In the genomic region with DNA sequence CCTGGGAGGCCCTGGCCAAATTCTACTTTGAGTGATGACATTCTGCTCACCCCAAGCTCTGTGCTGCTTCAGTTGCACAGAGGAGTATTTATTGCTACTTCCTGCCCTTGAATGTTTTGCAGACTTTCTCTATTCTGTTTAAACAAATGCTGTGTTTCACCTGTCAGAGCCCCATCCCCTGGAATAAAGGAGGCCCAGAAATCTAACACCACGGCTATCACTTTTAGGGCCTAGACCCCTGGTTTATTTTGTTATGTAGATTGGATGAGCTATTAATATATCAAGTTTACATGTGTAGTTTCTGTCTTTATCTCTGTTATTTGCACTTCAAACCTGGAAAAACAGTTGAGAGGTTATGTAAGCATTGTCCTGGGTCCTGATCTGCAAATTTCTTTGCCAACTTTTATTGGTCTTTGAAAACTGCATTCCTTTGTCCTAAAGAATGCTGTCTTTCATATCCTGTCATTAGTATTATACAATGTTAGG, we compare ENCODE assay signal across 1 cellular context.
TF ChIP-seq lines count a peak whose summit lies in the region.

No MANE protein-coding gene starts in this region.

TF ChIP-seq in HepG2, 621 proteins besides CTCF, POLR2A, EP300 and RAD21 (continued from another document and continues in another):
- no peak for TF ChIP-seq SKIL (CRISPR knock-in tag; IDR thresholded peaks at IDR 0.05; ENCODE audit: borderline replicate concordance)
- TF ChIP-seq ERF (CRISPR knock-in tag; IDR thresholded peaks at IDR 0.05): peak; percentile 33; the same call in 1 of the 2 replicates
- peak; percentile 21; the same call in 1 of the 2 replicates for TF ChIP-seq ZNF292 (CRISPR knock-in tag; IDR thresholded peaks at IDR 0.05; ENCODE audit: borderline replicate concordance, low read depth)
- TF ChIP-seq ZNF460 (CRISPR knock-in tag; IDR thresholded peaks at IDR 0.05; ENCODE audit: borderline replicate concordance): no peak
- TF ChIP-seq ZFP90 (CRISPR knock-in tag; IDR thresholded peaks at IDR 0.05; ENCODE audit: borderline replicate concordance): no peak
- peak; percentile 77 for TF ChIP-seq GATAD2A (CRISPR knock-in tag; IDR thresholded peaks at IDR 0.05)
- TF ChIP-seq RELA (CRISPR knock-in tag; IDR thresholded peaks at IDR 0.05): no peak
- TF ChIP-seq THAP11 (CRISPR knock-in tag; IDR thresholded peaks at IDR 0.05): no peak
- TF ChIP-seq RBM39 (IDR thresholded peaks at IDR 0.05; ENCODE audit: low read depth, low read length, poor library complexity, severe bottlenecking): no peak
- TF ChIP-seq, protein P1, sequence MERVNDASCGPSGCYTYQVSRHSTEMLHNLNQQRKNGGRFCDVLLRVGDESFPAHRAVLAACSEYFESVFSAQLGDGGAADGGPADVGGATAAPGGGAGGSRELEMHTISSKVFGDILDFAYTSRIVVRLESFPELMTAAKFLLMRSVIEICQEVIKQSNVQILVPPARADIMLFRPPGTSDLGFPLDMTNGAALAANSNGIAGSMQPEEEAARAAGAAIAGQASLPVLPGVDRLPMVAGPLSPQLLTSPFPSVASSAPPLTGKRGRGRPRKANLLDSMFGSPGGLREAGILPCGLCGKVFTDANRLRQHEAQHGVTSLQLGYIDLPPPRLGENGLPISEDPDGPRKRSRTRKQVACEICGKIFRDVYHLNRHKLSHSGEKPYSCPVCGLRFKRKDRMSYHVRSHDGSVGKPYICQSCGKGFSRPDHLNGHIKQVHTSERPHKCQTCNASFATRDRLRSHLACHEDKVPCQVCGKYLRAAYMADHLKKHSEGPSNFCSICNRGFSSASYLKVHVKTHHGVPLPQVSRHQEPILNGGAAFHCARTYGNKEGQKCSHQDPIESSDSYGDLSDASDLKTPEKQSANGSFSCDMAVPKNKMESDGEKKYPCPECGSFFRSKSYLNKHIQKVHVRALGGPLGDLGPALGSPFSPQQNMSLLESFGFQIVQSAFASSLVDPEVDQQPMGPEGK (CRISPR knock-in tag; IDR thresholded peaks at IDR 0.05): peak; percentile 18; the same call in 1 of the 2 replicates
- TF ChIP-seq YY1 (IDR thresholded peaks at IDR 0.05; ENCODE audit: insufficient read depth, insufficient replicate concordance, low read depth, low read length): no peak
- no peak for TF ChIP-seq NONO (IDR thresholded peaks at IDR 0.05)
- no peak; the same call in 1 of the 2 replicates for TF ChIP-seq NONO (CRISPR knock-in tag; conservative IDR thresholded peaks at IDR 0.05)
- peak; percentile 31; the same call in 1 of the 2 replicates for TF ChIP-seq ELF3 (CRISPR knock-in tag; IDR thresholded peaks at IDR 0.05)
- TF ChIP-seq, protein P2, sequence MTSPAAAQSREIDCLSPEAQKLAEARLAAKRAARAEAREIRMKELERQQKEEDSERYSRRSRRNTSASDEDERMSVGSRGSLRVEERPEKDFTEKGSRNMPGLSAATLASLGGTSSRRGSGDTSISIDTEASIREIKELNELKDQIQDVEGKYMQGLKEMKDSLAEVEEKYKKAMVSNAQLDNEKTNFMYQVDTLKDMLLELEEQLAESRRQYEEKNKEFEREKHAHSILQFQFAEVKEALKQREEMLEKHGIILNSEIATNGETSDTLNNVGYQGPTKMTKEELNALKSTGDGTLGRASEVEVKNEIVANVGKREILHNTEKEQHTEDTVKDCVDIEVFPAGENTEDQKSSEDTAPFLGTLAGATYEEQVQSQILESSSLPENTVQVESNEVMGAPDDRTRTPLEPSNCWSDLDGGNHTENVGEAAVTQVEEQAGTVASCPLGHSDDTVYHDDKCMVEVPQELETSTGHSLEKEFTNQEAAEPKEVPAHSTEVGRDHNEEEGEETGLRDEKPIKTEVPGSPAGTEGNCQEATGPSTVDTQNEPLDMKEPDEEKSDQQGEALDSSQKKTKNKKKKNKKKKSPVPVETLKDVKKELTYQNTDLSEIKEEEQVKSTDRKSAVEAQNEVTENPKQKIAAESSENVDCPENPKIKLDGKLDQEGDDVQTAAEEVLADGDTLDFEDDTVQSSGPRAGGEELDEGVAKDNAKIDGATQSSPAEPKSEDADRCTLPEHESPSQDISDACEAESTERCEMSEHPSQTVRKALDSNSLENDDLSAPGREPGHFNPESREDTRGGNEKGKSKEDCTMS (CRISPR knock-in tag; conservative IDR thresholded peaks at IDR 0.05): no peak
- TF ChIP-seq ARID3A (IDR thresholded peaks at IDR 0.05; ENCODE audit: low read depth, low read length): peak; percentile 83
- TF ChIP-seq, protein P3, sequence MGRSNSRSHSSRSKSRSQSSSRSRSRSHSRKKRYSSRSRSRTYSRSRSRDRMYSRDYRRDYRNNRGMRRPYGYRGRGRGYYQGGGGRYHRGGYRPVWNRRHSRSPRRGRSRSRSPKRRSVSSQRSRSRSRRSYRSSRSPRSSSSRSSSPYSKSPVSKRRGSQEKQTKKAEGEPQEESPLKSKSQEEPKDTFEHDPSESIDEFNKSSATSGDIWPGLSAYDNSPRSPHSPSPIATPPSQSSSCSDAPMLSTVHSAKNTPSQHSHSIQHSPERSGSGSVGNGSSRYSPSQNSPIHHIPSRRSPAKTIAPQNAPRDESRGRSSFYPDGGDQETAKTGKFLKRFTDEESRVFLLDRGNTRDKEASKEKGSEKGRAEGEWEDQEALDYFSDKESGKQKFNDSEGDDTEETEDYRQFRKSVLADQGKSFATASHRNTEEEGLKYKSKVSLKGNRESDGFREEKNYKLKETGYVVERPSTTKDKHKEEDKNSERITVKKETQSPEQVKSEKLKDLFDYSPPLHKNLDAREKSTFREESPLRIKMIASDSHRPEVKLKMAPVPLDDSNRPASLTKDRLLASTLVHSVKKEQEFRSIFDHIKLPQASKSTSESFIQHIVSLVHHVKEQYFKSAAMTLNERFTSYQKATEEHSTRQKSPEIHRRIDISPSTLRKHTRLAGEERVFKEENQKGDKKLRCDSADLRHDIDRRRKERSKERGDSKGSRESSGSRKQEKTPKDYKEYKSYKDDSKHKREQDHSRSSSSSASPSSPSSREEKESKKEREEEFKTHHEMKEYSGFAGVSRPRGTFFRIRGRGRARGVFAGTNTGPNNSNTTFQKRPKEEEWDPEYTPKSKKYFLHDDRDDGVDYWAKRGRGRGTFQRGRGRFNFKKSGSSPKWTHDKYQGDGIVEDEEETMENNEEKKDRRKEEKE (IDR thresholded peaks at IDR 0.05): no peak
- TF ChIP-seq ZNF670 (CRISPR knock-in tag; IDR thresholded peaks at IDR 0.05; ENCODE audit: borderline replicate concordance): no peak
- TF ChIP-seq NR2F6 (IDR thresholded peaks at IDR 0.05): peak; percentile 84
- peak; percentile 57; the same call in 1 of the 2 replicates for TF ChIP-seq NR2F6 (CRISPR knock-in tag; IDR thresholded peaks at IDR 0.05)
- no peak for TF ChIP-seq ETV6 (CRISPR knock-in tag; conservative IDR thresholded peaks at IDR 0.05)
- no peak for TF ChIP-seq ATRX (CRISPR knock-in tag; IDR thresholded peaks at IDR 0.05; ENCODE audit: borderline replicate concordance)
- no peak for TF ChIP-seq SP140L (CRISPR knock-in tag; IDR thresholded peaks at IDR 0.05; ENCODE audit: borderline replicate concordance)
- TF ChIP-seq TGIF2 (CRISPR knock-in tag; IDR thresholded peaks at IDR 0.05): 0 out of 2 replicates have a peak, but pooled peaks have one; percentile 29
- TF ChIP-seq PPARG (CRISPR knock-in tag; conservative IDR thresholded peaks at IDR 0.05): peak; percentile 77; the same call in 1 of the 2 replicates
- no peak for TF ChIP-seq ZNF687 (CRISPR knock-in tag; IDR thresholded peaks at IDR 0.05)
- no peak for TF ChIP-seq ZC3H4 (CRISPR knock-in tag; IDR thresholded peaks at IDR 0.05; ENCODE audit: borderline replicate concordance)
- TF ChIP-seq, protein P4, sequence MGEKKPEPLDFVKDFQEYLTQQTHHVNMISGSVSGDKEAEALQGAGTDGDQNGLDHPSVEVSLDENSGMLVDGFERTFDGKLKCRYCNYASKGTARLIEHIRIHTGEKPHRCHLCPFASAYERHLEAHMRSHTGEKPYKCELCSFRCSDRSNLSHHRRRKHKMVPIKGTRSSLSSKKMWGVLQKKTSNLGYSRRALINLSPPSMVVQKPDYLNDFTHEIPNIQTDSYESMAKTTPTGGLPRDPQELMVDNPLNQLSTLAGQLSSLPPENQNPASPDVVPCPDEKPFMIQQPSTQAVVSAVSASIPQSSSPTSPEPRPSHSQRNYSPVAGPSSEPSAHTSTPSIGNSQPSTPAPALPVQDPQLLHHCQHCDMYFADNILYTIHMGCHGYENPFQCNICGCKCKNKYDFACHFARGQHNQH (CRISPR knock-in tag; IDR thresholded peaks at IDR 0.05): peak; percentile 45; the same call in 1 of the 2 replicates
- peak; percentile 83; the same call in 1 of the 2 replicates for TF ChIP-seq NFIC (IDR thresholded peaks at IDR 0.05; ENCODE audit: low read length)
- TF ChIP-seq HNF1A (IDR thresholded peaks at IDR 0.05; ENCODE audit: low read depth): 0 out of 2 replicates have a peak, but pooled peaks have one; percentile 34
- TF ChIP-seq HNF1A (CRISPR knock-in tag; IDR thresholded peaks at IDR 0.05; ENCODE audit: borderline replicate concordance): peak; percentile 71; the same call in 1 of the 2 replicates
- TF ChIP-seq TAF1 (CRISPR knock-in tag; IDR thresholded peaks at IDR 0.05): no peak
